In genomic region chr5:177445052-177446016, GRCh38 we compare ENCODE assay signal across 11 cellular contexts. TPM values are rescaled to one million over a fixed set of nuclear protein-coding genes. Genes with fewer than 3 reads are reported as not detected.
DNase-seq lines count a peak whose midpoint lies in the region; TF ChIP-seq lines count a peak whose summit lies in the region.
"Had no signal": no experiment of that assay in that cellular context is flagged by ENCODE, and none has a peak within 500 bp of the region (broad histone marks: within the 10 kb centered on the region; RNA-seq: fewer than 3 reads in every experiment).

No MANE protein-coding gene starts in this region.

- H2AFZ ChIP-seq in OCI-LY1 (ENCODE audit: low read length), result no peak overlapping the region
- H2AFZ ChIP-seq in smooth muscle cell (ENCODE audit: low read depth), result no peak overlapping the region

- H3K4me2 ChIP-seq in OCI-LY1 (ENCODE audit: low read length) (peak overlapping the region; percentile 75; the same call in 1 of the 2 replicates), smooth muscle cell (peak overlapping the region; percentile 97)

- H3K79me2 ChIP-seq in OCI-LY1 (ENCODE audit: insufficient read depth, low read length) (no peaks in the 10 kb centered on the region), smooth muscle cell (ENCODE audit: low read depth) (no peaks in the 10 kb centered on the region)

- no peaks in the 10 kb centered on the region for H3K9me2 ChIP-seq in OCI-LY1 (ENCODE audit: low read depth, low read length)

- H3K4me1 Mint-ChIP-seq in activated CD4-positive, alpha-beta T cell treated with anti-CD3 and anti-CD28 coated beads, Interleukin-2, amount 10 ng/mL, durations not matched to agents 24 days and 14 days, result peaks cover 36% of the 10 kb centered on the region

- no peaks in the 10 kb centered on the region for H3K27me3 ChIP-seq in OCI-LY1 (ENCODE audit: insufficient read depth, low read length)
- no peaks in the 10 kb centered on the region for H3K27me3 ChIP-seq in colonic mucosa
- no peaks in the 10 kb centered on the region for H3K27me3 ChIP-seq in smooth muscle cell (ENCODE audit: low read depth)

- peak overlapping the region; percentile 87 for H3K27ac Mint-ChIP-seq in activated CD4-positive, alpha-beta T cell treated with anti-CD3 and anti-CD28 coated beads, Interleukin-2, amount 10 ng/mL, durations not matched to agents 24 days and 14 days

- H3K9me3 Mint-ChIP-seq in activated CD4-positive, alpha-beta T cell treated with anti-CD3 and anti-CD28 coated beads, Interleukin-2, amount 10 ng/mL, durations not matched to agents 24 days and 14 days, result no peaks in the 10 kb centered on the region

- H3K36me3 Mint-ChIP-seq in activated CD4-positive, alpha-beta T cell treated with anti-CD3 and anti-CD28 coated beads, Interleukin-2, amount 10 ng/mL, durations not matched to agents 24 days and 14 days (ENCODE audit: low read depth), result peaks cover 14% of the 10 kb centered on the region

- peak overlapping the region; percentile 64 for H3K27ac ChIP-seq in OCI-LY1 (ENCODE audit: low read depth, low read length, poor library complexity, severe bottlenecking)
- H3K27ac ChIP-seq in colonic mucosa, result no peak overlapping the region
- no peak overlapping the region for H3K27ac ChIP-seq in smooth muscle cell (ENCODE audit: low read depth)

- peaks cover 9% of the 10 kb centered on the region for H3K27me3 Mint-ChIP-seq in activated CD4-positive, alpha-beta T cell treated with anti-CD3 and anti-CD28 coated beads, Interleukin-2, amount 10 ng/mL, durations not matched to agents 24 days and 14 days

- intact Hi-C loops in activated CD4-positive, alpha-beta T cell treated with anti-CD3 and anti-CD28 coated beads, Interleukin-2, amount 10 ng/mL, durations not matched to agents 24 days and 14 days (cut with micrococcal nuclease), result loop anchor here (1.0 kb wide), 1 partner anchor 16 kb away; no protein-coding TSS in a partner anchor
- intact Hi-C loops in colonic mucosa (cut with DNase I), result no loop called here

- 70% methylated on average over 15 of the region's 15 CpGs for WGBS in smooth muscle cell (ENCODE audit: low lambda C conversion rate)

- DNase-seq in activated CD4-positive, alpha-beta T cell treated with anti-CD3 and anti-CD28 coated beads, Interleukin-2, amount 10 ng/mL, durations not matched to agents 24 days and 14 days, result peak; percentile 78
- no peak for DNase-seq in activated CD4-positive, alpha-beta T cell treated with anti-CD3 and anti-CD28 coated beads, Interleukin-2, amount 50 U/mL, for 4 hours
- no peak for DNase-seq in colonic mucosa
- no peak for DNase-seq in smooth muscle cell (lab: John Stamatoyannopoulos, UW; ENCODE audit: unreplicated experiment)
- no peak for DNase-seq in T-helper 9 cell
- DNase-seq in HuH-7 (ENCODE audit: low spot score), result no peak
- no peak for DNase-seq in foreskin fibroblast

- peak overlapping the region; percentile 62 for H3K4me3 ChIP-seq in OCI-LY1 (ENCODE audit: low read depth, low read length, poor library complexity, severe bottlenecking)
- H3K4me3 ChIP-seq in colonic mucosa, result no peak overlapping the region
- H3K4me3 ChIP-seq in smooth muscle cell, result peak overlapping the region; percentile 85
- H3K4me3 ChIP-seq in foreskin fibroblast (ENCODE audit: low read depth in 1 of 2, low read length in 2 of 2), result peak overlapping the region in 1 of 2 donors; percentile 63
- H3K4me3 ChIP-seq: mucosa of descending colon had no signal

- H3K9me3 ChIP-seq in OCI-LY1 (ENCODE audit: low read length) (no peaks in the 10 kb centered on the region), colonic mucosa (no peaks in the 10 kb centered on the region), smooth muscle cell (replicated peaks; ENCODE audit: low read depth) (no peaks in the 10 kb centered on the region)
- H3K9me3 ChIP-seq: mucosa of descending colon had no signal

- H3K36me3 ChIP-seq in OCI-LY1 (ENCODE audit: insufficient read depth, low read length) (peaks cover 23% of the 10 kb centered on the region; the same call in 1 of the 2 replicates), colonic mucosa (no peaks in the 10 kb centered on the region), smooth muscle cell (ENCODE audit: low read depth) (no peaks in the 10 kb centered on the region)

- H3K4me1 ChIP-seq in OCI-LY1 (ENCODE audit: insufficient read depth, low read length, severe bottlenecking) (peaks cover 30% of the 10 kb centered on the region), colonic mucosa (peaks cover 8% of the 10 kb centered on the region), smooth muscle cell (ENCODE audit: low read depth) (peaks cover 13% of the 10 kb centered on the region)

- H4K20me1 ChIP-seq in OCI-LY1 (ENCODE audit: insufficient read depth, low read length) (no peaks in the 10 kb centered on the region), smooth muscle cell (ENCODE audit: low read depth) (peaks cover 12% of the 10 kb centered on the region)

- H3K4me3 Mint-ChIP-seq in activated CD4-positive, alpha-beta T cell treated with anti-CD3 and anti-CD28 coated beads, Interleukin-2, amount 10 ng/mL, durations not matched to agents 24 days and 14 days, result peak overlapping the region; percentile 81

- H3F3A ChIP-seq in OCI-LY1 (ENCODE audit: insufficient read depth, low read length) (no peaks in the 10 kb centered on the region), smooth muscle cell (ENCODE audit: low read depth) (peaks cover 9% of the 10 kb centered on the region)

- no peak for TF ChIP-seq CTCF in OCI-LY1 (IDR thresholded peaks at IDR 0.05; ENCODE audit: low read length)
- no peak for TF ChIP-seq CTCF in colonic mucosa (IDR thresholded peaks at IDR 0.05)
- TF ChIP-seq CTCF in smooth muscle cell (IDR thresholded peaks at IDR 0.05; ENCODE audit: borderline replicate concordance, insufficient read depth, poor library complexity, severe bottlenecking), result no peak
- TF ChIP-seq CTCF in foreskin fibroblast (IDR thresholded peaks at IDR 0.05; ENCODE audit: low read depth, low read length), result no peak

- H3K9ac ChIP-seq in OCI-LY1 (ENCODE audit: low read length) (peak overlapping the region; percentile 71; the same call in 1 of the 2 replicates), colonic mucosa (ENCODE audit: low read depth in 2 of 2, low read length in 2 of 2) (peak overlapping the region; percentile 9 to 64), smooth muscle cell (ENCODE audit: low read depth) (no peak overlapping the region)

RNA-seq across cellular contexts. Expression of gene PRR7, which starts 1.3 kb away (rescaled TPM):
- 13.6 TPM in 2 replicates for total RNA-seq in activated CD4-positive, alpha-beta T cell treated with anti-CD3 and anti-CD28 coated beads, Interleukin-2, amount 10 ng/mL, durations not matched to agents 24 days and 14 days
- total RNA-seq in colonic mucosa, result 1 to 10 TPM; 3.9 to 5.0 TPM
- total RNA-seq in smooth muscle cell, result 6.5 and 6.7 TPM in 2 replicates
- polyA plus RNA-seq in smooth muscle cell, result 31.9 and 33.6 TPM in 2 replicates

RNA-seq across cellular contexts. Expression of gene GRK6, which starts 18.9 kb away (rescaled TPM):
- 136 and 149 TPM in 2 replicates for total RNA-seq in activated CD4-positive, alpha-beta T cell treated with anti-CD3 and anti-CD28 coated beads, Interleukin-2, amount 10 ng/mL, durations not matched to agents 24 days and 14 days
- 10 to 100 TPM; 38.0 to 64.4 TPM for total RNA-seq in colonic mucosa
- total RNA-seq in smooth muscle cell, result 13.3 and 20.8 TPM in 2 replicates
- 28.5 and 33.8 TPM in 2 replicates for polyA plus RNA-seq in smooth muscle cell

RNA-seq across cellular contexts. Expression of gene DBN1, which starts 28.1 kb away (rescaled TPM):
- 22.0 and 23.5 TPM in 2 replicates for total RNA-seq in activated CD4-positive, alpha-beta T cell treated with anti-CD3 and anti-CD28 coated beads, Interleukin-2, amount 10 ng/mL, durations not matched to agents 24 days and 14 days
- total RNA-seq in colonic mucosa (10 to 100 TPM in 1 of 2 donors, 1 to 10 TPM in 1; 9.3 to 18.8 TPM), smooth muscle cell (116 and 121 TPM in 2 replicates)
- 194 and 202 TPM in 2 replicates for polyA plus RNA-seq in smooth muscle cell

RNA-seq across cellular contexts. Expression of gene F12, which starts 36.0 kb away (rescaled TPM):
- 2.7 and 2.8 TPM in 2 replicates for total RNA-seq in activated CD4-positive, alpha-beta T cell treated with anti-CD3 and anti-CD28 coated beads, Interleukin-2, amount 10 ng/mL, durations not matched to agents 24 days and 14 days
- 10 to 100 TPM; 14.7 to 34.0 TPM for total RNA-seq in colonic mucosa
- total RNA-seq in smooth muscle cell, result 1.8 and 3.6 TPM in 2 replicates
- 10.4 and 15.0 TPM in 2 replicates for polyA plus RNA-seq in smooth muscle cell

RNA-seq across cellular contexts. Expression of gene PFN3, which starts 44.9 kb away (rescaled TPM):
- total RNA-seq in activated CD4-positive, alpha-beta T cell treated with anti-CD3 and anti-CD28 coated beads, Interleukin-2, amount 10 ng/mL, durations not matched to agents 24 days and 14 days, result not detected in 2 replicates
- total RNA-seq in colonic mucosa, result not detected
- not detected in 2 replicates for total RNA-seq in smooth muscle cell
- not detected in 2 replicates for polyA plus RNA-seq in smooth muscle cell
- total RNA-seq: LHCN-M2, mucosa of descending colon had no signal
- polyA plus RNA-seq: BJ had no signal
